30 cellular contexts compared by ENCODE assay signal in the genomic region with DNA sequence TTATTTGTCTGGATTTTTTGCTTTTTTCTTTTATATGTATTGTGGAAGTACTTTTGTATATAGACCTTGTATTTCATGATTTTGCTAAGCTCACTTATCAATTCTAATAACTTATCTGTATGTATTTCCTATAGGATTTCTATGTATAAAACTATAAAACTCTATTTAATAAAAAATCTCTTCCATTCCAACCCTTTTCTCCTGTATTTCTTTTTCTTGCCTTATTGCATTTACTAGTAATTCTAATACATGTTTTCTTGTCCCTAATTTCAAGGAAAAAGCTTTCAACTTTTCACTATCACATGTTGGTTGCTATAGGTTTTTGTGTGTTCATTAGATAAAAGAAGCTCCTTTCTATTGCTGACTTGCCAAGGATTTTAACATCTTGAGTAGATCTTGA.
"Had no signal": no experiment of that assay in that cellular context is flagged by ENCODE, and none has a peak within 500 bp of the region (broad histone marks: within the 10 kb centered on the region; RNA-seq: fewer than 3 reads in every experiment).

No MANE protein-coding gene starts in this region.

- H2AFZ ChIP-seq: hepatocyte had no signal

- H3K79me2 ChIP-seq: hepatocyte had no signal

- H3K27me3 Mint-ChIP-seq: dendritic cell treated with granulocyte-macrophage colony-stimulating factor and Interleukin-4, amounts not matched to agents 40 ng/mL and 50 ng/mL, for 4 days; effector memory CD8-positive, alpha-beta T cell had no signal

- H3K9me3 ChIP-seq: colonic mucosa, gastrocnemius medialis had no signal

- DNase-seq: colonic mucosa; cortex of kidney; dermis blood vessel endothelial cell; dorsolateral prefrontal cortex; effector CD4-positive, alpha-beta T cell; effector CD8-positive, alpha-beta T cell; effector memory CD4-positive, alpha-beta T cell; effector memory CD8-positive, alpha-beta T cell; endodermal cell; erythroblast; esophagus squamous epithelium; foreskin fibroblast; foreskin keratinocyte; foreskin melanocyte; gastrocnemius medialis; glutamatergic neuron; head of caudate nucleus; heart left ventricle; heart right ventricle; hippocampal formation had no signal

- FAIRE-seq: endometrium, endothelial cell of umbilical vein, frontal cortex had no signal

- H3K4me1 ChIP-seq: colonic mucosa, esophagus muscularis mucosa, esophagus squamous epithelium, foreskin keratinocyte, gastrocnemius medialis, gastroesophageal sphincter, heart left ventricle, heart right ventricle had no signal

- H3K36me3 ChIP-seq: colonic mucosa, esophagus muscularis mucosa, esophagus squamous epithelium, gastrocnemius medialis, gastroesophageal sphincter, heart left ventricle, heart right ventricle had no signal

- H3K9me3 Mint-ChIP-seq: dendritic cell treated with granulocyte-macrophage colony-stimulating factor and Interleukin-4, amounts not matched to agents 40 ng/mL and 50 ng/mL, for 4 days; effector memory CD8-positive, alpha-beta T cell; endodermal cell had no signal

- H3K4me2 ChIP-seq: hepatocyte had no signal

- H3K27ac ChIP-seq: colonic mucosa, coronary artery, dorsolateral prefrontal cortex, epithelial cell of prostate, esophagus muscularis mucosa, esophagus squamous epithelium, foreskin keratinocyte, gastrocnemius medialis, gastroesophageal sphincter, heart left ventricle, heart right ventricle, hepatocyte had no signal

- ATAC-seq: effector memory CD8-positive, alpha-beta T cell; esophagus mucosa; foreskin keratinocyte; gastrocnemius medialis; gastroesophageal sphincter; heart left ventricle; heart right ventricle had no signal

- H3K27ac Mint-ChIP-seq: dendritic cell treated with granulocyte-macrophage colony-stimulating factor and Interleukin-4, amounts not matched to agents 40 ng/mL and 50 ng/mL, for 4 days; effector memory CD8-positive, alpha-beta T cell; endodermal cell had no signal

- H3K4me3 Mint-ChIP-seq: dendritic cell treated with granulocyte-macrophage colony-stimulating factor and Interleukin-4, amounts not matched to agents 40 ng/mL and 50 ng/mL, for 4 days; effector memory CD8-positive, alpha-beta T cell; endodermal cell had no signal

- H3K4me3 ChIP-seq: colonic mucosa, coronary artery, dorsolateral prefrontal cortex, esophagus muscularis mucosa, esophagus squamous epithelium, gastrocnemius medialis, gastroesophageal sphincter, heart left ventricle, heart right ventricle, hepatocyte had no signal

- H3K27me3 ChIP-seq: colonic mucosa, esophagus muscularis mucosa, esophagus squamous epithelium, foreskin keratinocyte, gastrocnemius medialis, gastroesophageal sphincter, heart left ventricle, heart right ventricle, hepatocyte had no signal
